10 cellular contexts compared by ENCODE assay signal in the genomic region with DNA sequence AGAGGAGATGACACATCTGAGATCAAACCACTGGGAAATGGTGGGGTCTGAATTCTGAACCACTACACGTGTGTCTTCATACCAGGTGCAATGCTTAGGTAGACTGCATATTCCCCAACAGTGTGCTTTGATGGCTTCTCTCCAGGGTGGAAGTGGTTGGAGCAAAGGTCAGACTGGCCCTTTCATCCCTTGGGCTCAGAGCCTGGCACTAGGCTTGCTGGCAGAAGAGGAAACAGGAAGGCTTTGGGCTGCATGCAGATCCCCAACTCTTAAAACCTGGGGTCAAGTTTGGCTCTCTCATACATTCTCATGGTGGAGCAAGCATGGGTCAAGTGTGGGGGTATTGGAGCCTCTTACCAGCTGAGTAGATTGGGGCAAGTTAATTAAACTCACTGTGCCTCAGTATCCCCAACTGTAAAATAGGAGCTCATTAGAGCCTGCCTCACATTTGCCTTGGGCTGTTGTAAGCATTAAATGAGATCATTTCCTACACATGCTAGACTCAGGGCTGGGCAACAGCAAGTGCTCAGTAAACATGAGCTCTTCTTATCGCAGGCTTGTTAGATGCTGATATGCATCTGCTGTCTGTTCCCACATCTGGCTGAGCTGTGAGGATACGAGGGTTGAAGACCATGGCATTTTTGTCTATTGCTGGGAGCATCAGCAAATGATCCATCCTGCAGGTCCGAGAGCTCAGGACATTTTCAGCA. TPM values are rescaled to one million over a fixed set of nuclear protein-coding genes. Genes with fewer than 3 reads are reported as not detected.
DNase-seq lines count a peak whose midpoint lies in the region; ATAC-seq lines count a peak whose summit lies in the region.
"Had no signal": no experiment of that assay in that cellular context is flagged by ENCODE, and none has a peak within 500 bp of the region (broad histone marks: within the 10 kb centered on the region; RNA-seq: fewer than 3 reads in every experiment).

No MANE protein-coding gene starts in this region.

- intact Hi-C loops in activated CD4-positive, alpha-beta T cell treated with anti-CD3 and anti-CD28 coated beads, Interleukin-2, amount 10 ng/mL, durations not matched to agents 24 days and 14 days (cut with micrococcal nuclease) = loop anchor here (1.0 to 5.0 kb wide), 2 partner anchors 19 to 127 kb away; a partner anchor contains a TSS
- intact Hi-C loops in sciatic nerve (cut with DNase I) = no loop called here

- no peak overlapping the region for H3K4me3 ChIP-seq in esophagus (ENCODE audit: low read depth in 1 of 2, low read length in 2 of 2)
- H3K4me3 ChIP-seq: A549 had no signal

- H3K27ac ChIP-seq in esophagus (ENCODE audit: low read depth in 2 of 2, low read length in 1 of 2) = peak overlapping the region; percentile 30 to 52
- H3K27ac ChIP-seq: A549 had no signal

- H3K36me3 Mint-ChIP-seq in activated CD4-positive, alpha-beta T cell treated with anti-CD3 and anti-CD28 coated beads, Interleukin-2, amount 10 ng/mL, durations not matched to agents 24 days and 14 days (ENCODE audit: low read depth) = peaks cover 42% of the 10 kb centered on the region
- H3K36me3 Mint-ChIP-seq in T-cell = no peaks in the 10 kb centered on the region
- H3K36me3 Mint-ChIP-seq in stimulated activated naive B cell treated with anti-CD40 and anti-IgM and Interleukin-4, amounts not matched to agents 10 μg/mL and 1 μg/mL and 100 μg/mL, for 72 hours = peaks cover 20 to 38% of the 10 kb centered on the region in 2 donors

- peaks cover 79% of the 10 kb centered on the region for H3K4me1 Mint-ChIP-seq in activated CD4-positive, alpha-beta T cell treated with anti-CD3 and anti-CD28 coated beads, Interleukin-2, amount 10 ng/mL, durations not matched to agents 24 days and 14 days
- peaks cover 92 to 96% (median 93%) of the 10 kb centered on the region in 3 donors for H3K4me1 Mint-ChIP-seq in T-cell
- peaks cover 72 to 97% of the 10 kb centered on the region in 2 donors for H3K4me1 Mint-ChIP-seq in stimulated activated naive B cell treated with anti-CD40 and anti-IgM and Interleukin-4, amounts not matched to agents 10 μg/mL and 1 μg/mL and 100 μg/mL, for 72 hours

- peak overlapping the region; percentile 92 for H3K4me3 Mint-ChIP-seq in activated CD4-positive, alpha-beta T cell treated with anti-CD3 and anti-CD28 coated beads, Interleukin-2, amount 10 ng/mL, durations not matched to agents 24 days and 14 days
- H3K4me3 Mint-ChIP-seq in T-cell = peak overlapping the region; percentile 76 to 84 (median 77)
- H3K4me3 Mint-ChIP-seq in stimulated activated naive B cell treated with anti-CD40 and anti-IgM and Interleukin-4, amounts not matched to agents 10 μg/mL and 1 μg/mL and 100 μg/mL, for 72 hours = peak overlapping the region; percentile 31 to 75
- H3K4me3 Mint-ChIP-seq: HFFc6 had no signal

- POLR2A ChIA-PET in T-cell (lab: Charles Lee) = interaction anchor here (0.8 to 5.0 kb wide), 10 partner anchors 9 to 69 kb away, joined by 3 to 79 read pairs (median 4); a partner anchor contains a TSS

- CTCF ChIA-PET in T-cell (lab: Charles Lee) = interaction anchor here (0.8 to 4.9 kb wide), 5 partner anchors 17 to 85 kb away, joined by 3 to 41 read pairs (median 5); a partner anchor contains a TSS

- ATAC-seq in T-cell (replicated peaks in 1 of 4) (peak; percentile 47 to 63 (median 60)), sciatic nerve (no peak), HG03039 (IDR thresholded peaks at IDR 0.05; ENCODE audit: unreplicated experiment) (no peak)
- no peak for ATAC-seq in stimulated activated naive B cell treated with anti-CD40 and anti-IgM and Interleukin-4, amounts not matched to agents 10 μg/mL and 1 μg/mL and 100 μg/mL, for 72 hours (replicated peaks)
- ATAC-seq: A549 had no signal

- H3K27me3 ChIP-seq in esophagus (ENCODE audit: control insufficient read depth in 1 of 2, insufficient read depth in 2 of 2, low read length in 2 of 2) = peaks cover 0 to 2% of the 10 kb centered on the region in 2 donors

- peak; percentile 80 for DNase-seq in activated CD4-positive, alpha-beta T cell treated with anti-CD3 and anti-CD28 coated beads, Interleukin-2, amount 10 ng/mL, durations not matched to agents 24 days and 14 days
- no peak for DNase-seq in activated CD4-positive, alpha-beta T cell treated with anti-CD3 and anti-CD28 coated beads for 1 hour
- DNase-seq in T-cell = peak in 24 of 34 experiments; percentile 16 to 50 (median 31)
- no peak for DNase-seq in stimulated activated naive B cell treated with anti-CD40 and anti-IgM and Interleukin-4, amounts not matched to agents 10 μg/mL and 1 μg/mL and 100 μg/mL, for 72 hours
- no peak for DNase-seq in sciatic nerve (ENCODE audit: low spot score)
- DNase-seq in kidney tubule cell (ENCODE audit: low spot score) = no peak
- DNase-seq: HFFc6 had no signal

- no peaks in the 10 kb centered on the region for H3K9me3 ChIP-seq in esophagus (ENCODE audit: control insufficient read depth in 2 of 2, insufficient read depth in 1 of 2, low read depth in 1 of 2, low read length in 1 of 2)
- H3K9me3 ChIP-seq: A549 had no signal

- peaks cover 4 to 12% of the 10 kb centered on the region in 2 donors for H3K4me1 ChIP-seq in esophagus (ENCODE audit: control insufficient read depth in 2 of 2, insufficient read depth in 2 of 2, low read length in 1 of 2)

- H3K27ac Mint-ChIP-seq in activated CD4-positive, alpha-beta T cell treated with anti-CD3 and anti-CD28 coated beads, Interleukin-2, amount 10 ng/mL, durations not matched to agents 24 days and 14 days = peak overlapping the region; percentile 99
- peak overlapping the region; percentile 90 to 96 for H3K27ac Mint-ChIP-seq in T-cell
- peak overlapping the region; percentile 98 for H3K27ac Mint-ChIP-seq in stimulated activated naive B cell treated with anti-CD40 and anti-IgM and Interleukin-4, amounts not matched to agents 10 μg/mL and 1 μg/mL and 100 μg/mL, for 72 hours
- H3K27ac Mint-ChIP-seq: HFFc6 had no signal

- H3K36me3 ChIP-seq in esophagus (ENCODE audit: control insufficient read depth in 2 of 2, insufficient read depth in 2 of 2, low read length in 1 of 2) = no peaks in the 10 kb centered on the region

- peaks cover 2% of the 10 kb centered on the region for H3K27me3 Mint-ChIP-seq in activated CD4-positive, alpha-beta T cell treated with anti-CD3 and anti-CD28 coated beads, Interleukin-2, amount 10 ng/mL, durations not matched to agents 24 days and 14 days
- H3K27me3 Mint-ChIP-seq in T-cell = no peaks in the 10 kb centered on the region
- H3K27me3 Mint-ChIP-seq in stimulated activated naive B cell treated with anti-CD40 and anti-IgM and Interleukin-4, amounts not matched to agents 10 μg/mL and 1 μg/mL and 100 μg/mL, for 72 hours = no peaks in the 10 kb centered on the region

- H3K9me3 Mint-ChIP-seq in activated CD4-positive, alpha-beta T cell treated with anti-CD3 and anti-CD28 coated beads, Interleukin-2, amount 10 ng/mL, durations not matched to agents 24 days and 14 days = no peaks in the 10 kb centered on the region
- no peaks in the 10 kb centered on the region for H3K9me3 Mint-ChIP-seq in T-cell
- H3K9me3 Mint-ChIP-seq in stimulated activated naive B cell treated with anti-CD40 and anti-IgM and Interleukin-4, amounts not matched to agents 10 μg/mL and 1 μg/mL and 100 μg/mL, for 72 hours = no peaks in the 10 kb centered on the region
- H3K9me3 Mint-ChIP-seq: HFFc6 had no signal

- 49 to 53% methylated on average over 4 of the region's 4 CpGs for WGBS in esophagus, 2 donors

RNA-seq across cellular contexts. Expression of a gene that starts 51.6 kb away (rescaled TPM):
- total RNA-seq in activated CD4-positive, alpha-beta T cell treated with anti-CD3 and anti-CD28 coated beads, Interleukin-2, amount 10 ng/mL, durations not matched to agents 24 days and 14 days = 12.9 and 13.7 TPM in 2 replicates
- total RNA-seq in T-cell (1 to 10 TPM; 1.3 to 4.0 (median 2.4) TPM), sciatic nerve (0.13 TPM)
- 10 to 100 TPM; 32.6 to 62.0 TPM for polyA plus RNA-seq in esophagus

Comparison
In these comparisons a context has a peak if more than half of its experiments do, and no peak if none do; other contexts are left out.
1. DNase-seq: peak in activated CD4-positive, alpha-beta T cell treated with anti-CD3 and anti-CD28 coated beads, Interleukin-2, amount 10 ng/mL, durations not matched to agents 24 days and 14 days (single experiment) and T-cell (24 of 34); none in activated CD4-positive, alpha-beta T cell treated with anti-CD3 and anti-CD28 coated beads for 1 hour (single experiment), stimulated activated naive B cell treated with anti-CD40 and anti-IgM and Interleukin-4, amounts not matched to agents 10 μg/mL and 1 μg/mL and 100 μg/mL, for 72 hours (single experiment), sciatic nerve (single experiment) and kidney tubule cell (single experiment).
2. ATAC-seq: peak in T-cell (4 of 4); none in stimulated activated naive B cell treated with anti-CD40 and anti-IgM and Interleukin-4, amounts not matched to agents 10 μg/mL and 1 μg/mL and 100 μg/mL, for 72 hours (0 of 2), sciatic nerve (single experiment) and HG03039 (single experiment).
3. Peak in every context shown above with its lines, with median percentiles within 50 percentile points of each other: H3K27ac Mint-ChIP-seq and H3K4me3 Mint-ChIP-seq.